In the genomic region with DNA sequence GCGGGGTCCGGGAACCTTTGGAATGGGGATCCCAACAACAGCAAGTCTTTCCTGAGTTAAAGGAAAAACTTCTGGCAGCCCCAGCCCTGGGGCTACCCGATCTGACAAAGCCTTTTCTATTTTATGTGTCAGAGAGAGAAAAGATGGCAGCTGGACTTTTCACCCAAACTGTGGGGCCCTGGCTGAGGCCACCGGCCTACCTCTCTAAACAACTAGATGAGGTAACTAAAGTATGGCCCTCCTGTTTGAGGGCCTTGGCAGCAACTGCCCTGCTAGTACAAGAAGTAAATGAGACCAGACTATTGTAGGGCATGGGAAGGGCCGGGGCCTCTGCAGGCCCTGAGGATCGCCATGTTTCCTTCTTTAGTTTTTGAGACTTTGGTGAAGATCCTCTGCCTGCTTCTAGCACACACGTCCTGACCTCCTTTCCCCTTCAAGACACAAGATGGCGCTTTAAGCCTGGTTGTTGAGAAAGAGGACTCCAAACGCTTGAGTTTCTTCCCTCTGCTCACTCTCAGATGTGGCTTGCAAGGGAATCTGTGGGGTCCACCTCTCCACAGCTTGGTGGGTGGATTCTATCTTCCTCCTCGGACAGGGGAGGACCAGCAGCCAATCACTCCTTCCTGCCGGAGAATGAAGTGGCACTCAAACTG, we compare ENCODE assay signal across 8 cellular contexts. TPM values are rescaled to one million over a fixed set of nuclear protein-coding genes. Genes with fewer than 3 reads are reported as not detected.
DNase-seq lines count a peak whose midpoint lies in the region; ATAC-seq and TF ChIP-seq lines count a peak whose summit lies in the region.

No MANE protein-coding gene starts in this region.

- H3K4me1 ChIP-seq in ascending aorta, result no peaks in the 10 kb centered on the region
- no peaks in the 10 kb centered on the region for H3K4me1 ChIP-seq in spleen

- no peak for ATAC-seq in GM21825 (IDR thresholded peaks at IDR 0.05; ENCODE audit: unreplicated experiment)

- 35 to 44% (median 39%) methylated on average over 11 of the region's 11 CpGs for WGBS in spleen, 5 donors

- intact Hi-C loops in ascending aorta (cut with DNase I), result loop anchor here (1.0 to 5.0 kb wide), 3 partner anchors 255 to 639 kb away; no protein-coding TSS in a partner anchor
- intact Hi-C loops in spleen (cut with DNase I; ENCODE audit: low total_unique reads), result loop anchor here (5.0 to 10.0 kb wide), 2 partner anchors 252 to 639 kb away; no protein-coding TSS in a partner anchor

- H3K4me3 ChIP-seq in HFF-Myc (replicated peaks; ENCODE audit: low read depth, low read length) (no peak overlapping the region), ascending aorta (no peak overlapping the region), spleen (no peak overlapping the region)

- H3K27me3 ChIP-seq in ascending aorta, result no peaks in the 10 kb centered on the region
- peaks cover 0 to 37% (median 0%) of the 10 kb centered on the region in 7 donors for H3K27me3 ChIP-seq in spleen (replicated peaks in 1 of 7)

- TF ChIP-seq CTCF in HFF-Myc (IDR thresholded peaks at IDR 0.05; ENCODE audit: low read depth, low read length, missing control alignments) (peak; percentile 42), ascending aorta (IDR thresholded peaks at IDR 0.05) (peak; percentile 37 to 68 (median 53)), spleen (IDR thresholded peaks at IDR 0.05 in 8 of 11, conservative IDR thresholded peaks at IDR 0.05 in 3 of 11) (peak; percentile 19 to 70 (median 49))

- peak; percentile 11 for DNase-seq in DMS 273 treated with DMSO at 0.1 percent for 48 hours (lab: John Stamatoyannopoulos, UW)
- DNase-seq in HFF-Myc (ENCODE audit: extremely low read depth, low read depth), result peak; percentile 22
- peak; percentile 21 to 64 for DNase-seq in NCI-H526 (lab: John Stamatoyannopoulos, UW)
- DNase-seq in ascending aorta (ENCODE audit: low spot score in 2 of 2), result peak in 1 of 2 donors; percentile 77
- peak; percentile 65 for DNase-seq in iPS-NIHi11 (ENCODE audit: low spot score)
- no peak for DNase-seq in spleen
- no peak for DNase-seq in activated gamma-delta T cell (lab: John Stamatoyannopoulos, UW)

- TF ChIP-seq POLR2A in spleen (IDR thresholded peaks at IDR 0.05), result no peak

- H3K9me3 ChIP-seq in ascending aorta (no peaks in the 10 kb centered on the region), spleen (no peaks in the 10 kb centered on the region)

- H3K36me3 ChIP-seq in ascending aorta (no peaks in the 10 kb centered on the region), spleen (no peaks in the 10 kb centered on the region)

- H3K27ac ChIP-seq in ascending aorta (no peak overlapping the region), spleen (no peak overlapping the region)

RNA-seq across cellular contexts. Expression of gene DRD5, which starts 18.5 kb away (rescaled TPM):
- not detected for total RNA-seq in ascending aorta
- total RNA-seq in spleen, result not detected
- polyA plus RNA-seq in spleen, result not detected

Comparison
In these comparisons a context has a peak if more than half of its experiments do, and no peak if none do; other contexts are left out.
1. DNase-seq: peak in DMS 273 treated with DMSO at 0.1 percent for 48 hours (single experiment), HFF-Myc (single experiment), NCI-H526 (2 of 2) and iPS-NIHi11 (single experiment); none in spleen (single experiment) and activated gamma-delta T cell (single experiment).
2. Peak in every context shown above with its lines, with median percentiles within 50 percentile points of each other: CTCF ChIP-seq.